ENCODE assay signal across 22 cellular contexts in genomic region chr3:171718493-171719205, GRCh38.
DNase-seq lines count a peak whose midpoint lies in the region; ATAC-seq and TF ChIP-seq lines count a peak whose summit lies in the region.
"Had no signal": no experiment of that assay in that cellular context is flagged by ENCODE, and none has a peak within 500 bp of the region (broad histone marks: within the 10 kb centered on the region; RNA-seq: fewer than 3 reads in every experiment).

No MANE protein-coding gene starts in this region.

- H3K27ac Mint-ChIP-seq in endothelial cell (ENCODE audit: unreplicated experiment) (no peak overlapping the region), osteocyte (ENCODE audit: unreplicated experiment) (peak overlapping the region; percentile 8)
- H3K27ac Mint-ChIP-seq in activated T-cell treated with anti-CD3 and anti-CD28 coated beads, Interleukin-2, amount 50 U/mL, for 24 hours = no peak overlapping the region

- H3K4me1 Mint-ChIP-seq in endothelial cell (ENCODE audit: unreplicated experiment) (peaks cover 5% of the 10 kb centered on the region), osteocyte (ENCODE audit: unreplicated experiment) (no peaks in the 10 kb centered on the region)
- H3K4me1 Mint-ChIP-seq in activated T-cell treated with anti-CD3 and anti-CD28 coated beads, Interleukin-2, amount 50 U/mL, for 24 hours (ENCODE audit: low read depth) = no peaks in the 10 kb centered on the region

- H3K27me3 ChIP-seq in NT2/D1 (ENCODE audit: insufficient read depth, insufficient read length) = no peaks in the 10 kb centered on the region
- H3K27me3 ChIP-seq in tibial artery = no peaks in the 10 kb centered on the region
- H3K27me3 ChIP-seq: SJCRH30 had no signal

- H3K36me3 Mint-ChIP-seq in endothelial cell (ENCODE audit: low read depth, unreplicated experiment) = peaks cover 61% of the 10 kb centered on the region
- peaks cover 64% of the 10 kb centered on the region for H3K36me3 Mint-ChIP-seq in osteocyte (ENCODE audit: unreplicated experiment)
- no peaks in the 10 kb centered on the region for H3K36me3 Mint-ChIP-seq in activated T-cell treated with anti-CD3 and anti-CD28 coated beads, Interleukin-2, amount 50 U/mL, for 24 hours (ENCODE audit: low read depth)

- ATAC-seq in HG02973 (IDR thresholded peaks at IDR 0.05; ENCODE audit: unreplicated experiment) = no peak
- ATAC-seq: Right ventricle myocardium inferior had no signal

- intact Hi-C loops in tibial artery (cut with DNase I; ENCODE audit: low total_unique reads) = no loop called here

- H3K9me3 ChIP-seq in NT2/D1 (ENCODE audit: insufficient read depth, low read length) (peaks cover 8% of the 10 kb centered on the region; the same call in 1 of the 2 replicates), tibial artery (no peaks in the 10 kb centered on the region)

- H3K4me1 ChIP-seq in NT2/D1 (ENCODE audit: insufficient read depth, insufficient read length) (no peaks in the 10 kb centered on the region), tibial artery (no peaks in the 10 kb centered on the region)

- H3K4me3 ChIP-seq in NT2/D1 (ENCODE audit: insufficient read length, low read depth) = no peak overlapping the region
- no peak overlapping the region for H3K4me3 ChIP-seq in tibial artery
- H3K4me3 ChIP-seq: PC-9, SJCRH30 had no signal

- H3K27me3 Mint-ChIP-seq in endothelial cell (ENCODE audit: unreplicated experiment) = no peaks in the 10 kb centered on the region
- no peaks in the 10 kb centered on the region for H3K27me3 Mint-ChIP-seq in osteocyte (ENCODE audit: unreplicated experiment)
- peaks cover 11% of the 10 kb centered on the region for H3K27me3 Mint-ChIP-seq in activated T-cell treated with anti-CD3 and anti-CD28 coated beads, Interleukin-2, amount 50 U/mL, for 24 hours

- H3K36me3 ChIP-seq in NT2/D1 (ENCODE audit: insufficient read depth, insufficient read length, low read length) = no peaks in the 10 kb centered on the region
- peaks cover 12 to 29% (median 14%) of the 10 kb centered on the region in 3 donors for H3K36me3 ChIP-seq in tibial artery
- H3K36me3 ChIP-seq: SJCRH30 had no signal

- H3K9ac ChIP-seq in NT2/D1 (ENCODE audit: insufficient read length, low read depth) = no peak overlapping the region

- H3K4me3 Mint-ChIP-seq in endothelial cell (ENCODE audit: unreplicated experiment) (peak overlapping the region; percentile 59), osteocyte (ENCODE audit: unreplicated experiment) (no peak overlapping the region)
- H3K4me3 Mint-ChIP-seq in activated T-cell treated with anti-CD3 and anti-CD28 coated beads, Interleukin-2, amount 50 U/mL, for 24 hours = no peak overlapping the region

- no peak overlapping the region for H3K27ac ChIP-seq in tibial artery
- H3K27ac ChIP-seq: PC-9, SJCRH30 had no signal

- no peaks in the 10 kb centered on the region for H3K9me3 Mint-ChIP-seq in endothelial cell (ENCODE audit: unreplicated experiment)
- peaks cover 22% of the 10 kb centered on the region for H3K9me3 Mint-ChIP-seq in osteocyte (ENCODE audit: unreplicated experiment)
- H3K9me3 Mint-ChIP-seq in activated T-cell treated with anti-CD3 and anti-CD28 coated beads, Interleukin-2, amount 50 U/mL, for 24 hours = peaks cover 15% of the 10 kb centered on the region

- TF ChIP-seq CTCF in endothelial cell (IDR thresholded peaks at IDR 0.05; ENCODE audit: unreplicated experiment) (no peak), osteocyte (IDR thresholded peaks at IDR 0.05) (no peak), tibial artery (IDR thresholded peaks at IDR 0.05) (no peak)

- DNase-seq in NCI-H2171 treated with DMSO at 0.1 percent for 48 hours (lab: John Stamatoyannopoulos, UW) (peak; percentile 25), NCI-H2171 (lab: John Stamatoyannopoulos, UW) (no peak), NT2/D1 (ENCODE audit: low read depth, low spot score) (peak; percentile 46), endothelial cell (ENCODE audit: low spot score) (no peak), osteocyte (ENCODE audit: extremely low spot score, unreplicated experiment) (no peak), tibial artery (no peak)
- no peak for DNase-seq in activated T-cell treated with anti-CD3 and anti-CD28 coated beads, Interleukin-2, amount 50 U/mL, for 24 hours
- DNase-seq: DMS53; GOT3; KBM-7; MV-4-11; NCI-H1105; NCI-H1436 treated with DMSO at 0.1 percent for 48 hours; NCI-H187 treated with DMSO at 0.1 percent for 48 hours; NCI-H2227 treated with DMSO at 0.1 percent for 48 hours; NCI-H510A; NCI-H748 treated with DMSO at 0.1 percent for 48 hours; NK-92 treated with Interleukin-12 subunit alpha and Interleukin-12 subunit beta, amount 100 ng/mL, for 24 hours; PC-9; SJCRH30 had no signal

Comparison
In these comparisons a context has a peak if more than half of its experiments do, and no peak if none do; other contexts are left out.
1. DNase-seq: peak in NCI-H2171 treated with DMSO at 0.1 percent for 48 hours (single experiment) and NT2/D1 (single experiment); none in NCI-H2171 (single experiment), endothelial cell (single experiment), osteocyte (single experiment), tibial artery (0 of 2) and activated T-cell treated with anti-CD3 and anti-CD28 coated beads, Interleukin-2, amount 50 U/mL, for 24 hours (single experiment).